In the genomic region with DNA sequence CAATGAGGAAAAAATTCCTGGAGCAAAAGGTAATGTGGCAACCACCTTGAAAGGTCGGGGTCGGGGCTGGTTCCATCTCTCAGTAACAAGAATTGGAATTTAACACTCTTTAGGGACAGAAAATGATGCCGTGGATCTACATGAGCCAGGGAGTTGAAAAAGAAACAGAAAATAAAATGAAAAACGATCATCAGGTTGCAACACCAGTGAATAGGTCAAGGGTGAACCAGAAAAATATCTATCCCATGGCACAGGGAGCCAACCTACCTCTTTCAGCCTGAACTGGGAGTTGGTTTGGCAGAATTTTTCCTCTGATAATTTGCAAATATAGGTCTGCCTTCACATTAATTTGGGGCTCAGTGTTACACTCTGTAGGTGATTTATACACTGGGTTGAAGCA, we compare ENCODE assay signal across 24 cellular contexts.
"Had no signal": no experiment of that assay in that cellular context is flagged by ENCODE, and none has a peak within 500 bp of the region (broad histone marks: within the 10 kb centered on the region; RNA-seq: fewer than 3 reads in every experiment).

No MANE protein-coding gene starts in this region.

- H3K4me1 Mint-ChIP-seq: naive B cell had no signal

- H3K79me2 ChIP-seq: parathyroid adenoma had no signal

- H3K4me1 ChIP-seq: foreskin keratinocyte, heart left ventricle, left ventricle myocardium inferior, parathyroid adenoma, psoas muscle, right atrium auricular region, spleen, tibial nerve had no signal

- H3K36me3 ChIP-seq: brain microvascular endothelial cell, heart left ventricle, left ventricle myocardium inferior, right atrium auricular region, spleen, tibial nerve, WERI-Rb-1 had no signal

- H3K4me3 Mint-ChIP-seq: activated CD4-positive, alpha-beta memory T cell treated with anti-CD3 and anti-CD28 coated beads for 36 hours; activated T-cell treated with anti-CD3 and anti-CD28 coated beads, Interleukin-2, amount 50 U/mL, for 24 hours; naive B cell; T-helper 1 cell treated with Interleukin-12 subunit alpha and Interleukin-12 subunit beta and Interleukin-4 antibody, amounts not matched to agents 30 μg/mL and 1 μg/mL, for 36 hours had no signal

- DNase-seq: activated CD4-positive, alpha-beta memory T cell treated with anti-CD3 and anti-CD28 coated beads for 36 hours; activated CD4-positive, alpha-beta T cell treated with anti-CD3 and anti-CD28 coated beads for 48 hours; activated CD8-positive, alpha-beta memory T cell treated with anti-CD3 and anti-CD28 coated beads, Interleukin-2, amount 50 U/mL, for 48 hours; activated gamma-delta T cell; activated naive CD4-positive, alpha-beta T cell treated with anti-CD3 and anti-CD28 coated beads, Interleukin-2, amount 50 U/mL, for 16 hours; activated T-cell treated with anti-CD3 and anti-CD28 coated beads, Interleukin-2, amount 50 U/mL, for 24 hours; amniotic stem cell; brain microvascular endothelial cell; foreskin keratinocyte; heart left ventricle; hypothalamus; kidney glomerular epithelial cell; left ventricle myocardium inferior; naive B cell; psoas muscle; spleen; stimulated activated naive CD4-positive, alpha-beta T cell; T1000; WERI-Rb-1 had no signal

- H3K27ac ChIP-seq: brain microvascular endothelial cell, foreskin keratinocyte, heart left ventricle, left ventricle myocardium inferior, parathyroid adenoma, psoas muscle, right atrium auricular region, spleen, tibial nerve, WERI-Rb-1 had no signal

- H3K27me3 ChIP-seq: brain microvascular endothelial cell, foreskin keratinocyte, heart left ventricle, right atrium auricular region, spleen, tibial nerve had no signal

- H2AFZ ChIP-seq: parathyroid adenoma had no signal

- H3K36me3 Mint-ChIP-seq: activated CD4-positive, alpha-beta memory T cell treated with anti-CD3 and anti-CD28 coated beads for 36 hours; naive B cell had no signal

- ATAC-seq: activated CD4-positive, CD25-positive, alpha-beta regulatory T cell treated with anti-CD3 and anti-CD28 coated beads, Interleukin-2, amount 50 U/mL, for 24 hours; foreskin keratinocyte; heart left ventricle; psoas muscle had no signal

- H3K9me3 Mint-ChIP-seq: activated CD4-positive, alpha-beta memory T cell treated with anti-CD3 and anti-CD28 coated beads for 36 hours; activated T-cell treated with anti-CD3 and anti-CD28 coated beads, Interleukin-2, amount 50 U/mL, for 24 hours; naive B cell; T-helper 1 cell treated with Interleukin-12 subunit alpha and Interleukin-12 subunit beta and Interleukin-4 antibody, amounts not matched to agents 30 μg/mL and 1 μg/mL, for 36 hours had no signal

- H3K4me3 ChIP-seq: heart left ventricle, left ventricle myocardium inferior, psoas muscle, right atrium auricular region, spleen, tibial nerve had no signal

- H3K27ac Mint-ChIP-seq: activated CD4-positive, alpha-beta memory T cell treated with anti-CD3 and anti-CD28 coated beads for 36 hours; activated T-cell treated with anti-CD3 and anti-CD28 coated beads, Interleukin-2, amount 50 U/mL, for 24 hours; naive B cell; T-helper 1 cell treated with Interleukin-12 subunit alpha and Interleukin-12 subunit beta and Interleukin-4 antibody, amounts not matched to agents 30 μg/mL and 1 μg/mL, for 36 hours had no signal

- H3K9ac ChIP-seq: parathyroid adenoma had no signal
